Comparison of ENCODE assay signal across 24 cellular contexts in genomic region chr1:84181350-84182005, GRCh38.
"Had no signal": no experiment of that assay in that cellular context is flagged by ENCODE, and none has a peak within 500 bp of the region (broad histone marks: within the 10 kb centered on the region; RNA-seq: fewer than 3 reads in every experiment).

No MANE protein-coding gene starts in this region.

- H3K27me3 Mint-ChIP-seq: activated B cell treated with CpG ODN at 0.5 μM for 24 hours; activated CD4-positive, alpha-beta T cell treated with anti-CD3 and anti-CD28 coated beads for 36 hours; activated naive CD8-positive, alpha-beta T cell treated with anti-CD3 and anti-CD28 coated beads, Interleukin-2, amount 10 ng/mL, durations not matched to agents 7 days and 5 days; dendritic cell treated with granulocyte-macrophage colony-stimulating factor and Interleukin-4, amounts not matched to agents 40 ng/mL and 50 ng/mL, for 4 days; progenitor cell of endocrine pancreas had no signal

- ATAC-seq: activated CD4-positive, alpha-beta T cell treated with anti-CD3 and anti-CD28 coated beads for 36 hours; activated T-cell treated with anti-CD3 and anti-CD28 coated beads, Interleukin-2, amount 50 U/mL, for 4 hours; left ventricle myocardium superior had no signal

- H3K27ac ChIP-seq: hepatocyte, neural progenitor cell, transverse colon, uterus had no signal

- H3K4me3 ChIP-seq: hepatocyte, neural progenitor cell, transverse colon, uterus had no signal

- H3K4me2 ChIP-seq: hepatocyte, neural progenitor cell had no signal

- H3K4me1 Mint-ChIP-seq: activated naive CD8-positive, alpha-beta T cell treated with anti-CD3 and anti-CD28 coated beads, Interleukin-2, amount 10 ng/mL, durations not matched to agents 7 days and 5 days; neural progenitor cell had no signal

- H3K9me3 Mint-ChIP-seq: activated B cell treated with CpG ODN at 0.5 μM for 24 hours; dendritic cell treated with granulocyte-macrophage colony-stimulating factor and Interleukin-4, amounts not matched to agents 40 ng/mL and 50 ng/mL, for 4 days; neural progenitor cell; T-helper 1 cell treated with Interleukin-12 subunit alpha and Interleukin-12 subunit beta and Interleukin-4 antibody, amounts not matched to agents 30 μg/mL and 1 μg/mL, for 36 hours had no signal

- H3K27ac Mint-ChIP-seq: activated B cell treated with CpG ODN at 0.5 μM for 24 hours; activated CD4-positive, alpha-beta T cell treated with anti-CD3 and anti-CD28 coated beads for 36 hours; activated naive CD8-positive, alpha-beta T cell treated with anti-CD3 and anti-CD28 coated beads, Interleukin-2, amount 10 ng/mL, durations not matched to agents 7 days and 5 days; activated T-helper 2 cell treated with anti-CD3 and anti-CD28 coated beads, Interferon-gamma antibody, Interleukin-2, Interleukin-4, amounts not matched to agents 10 μg/mL and 5 μg/mL and 100 μg/mL, durations not matched to agents 14 hours and 24 hours and 36 hours; dendritic cell treated with granulocyte-macrophage colony-stimulating factor and Interleukin-4, amounts not matched to agents 40 ng/mL and 50 ng/mL, for 4 days; neural progenitor cell; progenitor cell of endocrine pancreas; T-helper 1 cell treated with Interleukin-12 subunit alpha and Interleukin-12 subunit beta and Interleukin-4 antibody, amounts not matched to agents 30 μg/mL and 1 μg/mL, for 36 hours had no signal

- H3K79me2 ChIP-seq: hepatocyte had no signal

- H3K36me3 ChIP-seq: uterus had no signal

- H3K9me3 ChIP-seq: transverse colon, uterus had no signal

- H2AFZ ChIP-seq: hepatocyte, neural progenitor cell had no signal

- H3K4me3 Mint-ChIP-seq: activated B cell treated with CpG ODN at 0.5 μM for 24 hours; activated CD4-positive, alpha-beta T cell treated with anti-CD3 and anti-CD28 coated beads for 36 hours; activated naive CD8-positive, alpha-beta T cell treated with anti-CD3 and anti-CD28 coated beads, Interleukin-2, amount 10 ng/mL, durations not matched to agents 7 days and 5 days; activated T-cell treated with anti-CD3 and anti-CD28 coated beads, Interleukin-2, amount 50 U/mL, for 4 hours; dendritic cell treated with granulocyte-macrophage colony-stimulating factor and Interleukin-4, amounts not matched to agents 40 ng/mL and 50 ng/mL, for 4 days; neural progenitor cell; T-helper 1 cell treated with Interleukin-12 subunit alpha and Interleukin-12 subunit beta and Interleukin-4 antibody, amounts not matched to agents 30 μg/mL and 1 μg/mL, for 36 hours had no signal

- H3K4me1 ChIP-seq: neural progenitor cell, transverse colon, uterus had no signal

- DNase-seq: activated B cell treated with CpG ODN at 0.5 μM for 24 hours; activated CD4-positive, alpha-beta T cell treated with anti-CD3 and anti-CD28 coated beads for 36 hours; activated CD4-positive, alpha-beta T cell treated with anti-CD3 and anti-CD28 coated beads, Interleukin-2, amount 50 U/mL, for 4 hours; activated CD8-positive, alpha-beta memory T cell treated with anti-CD3 and anti-CD28 coated beads, Interleukin-2, amount 50 U/mL, for 48 hours; activated naive CD4-positive, alpha-beta T cell; activated naive CD8-positive, alpha-beta T cell treated with anti-CD3 and anti-CD28 coated beads, Interleukin-2, amount 10 ng/mL, durations not matched to agents 7 days and 5 days; activated T-cell treated with anti-CD3 and anti-CD28 coated beads, Interleukin-2, amount 50 U/mL, for 4 hours; amygdala; effector CD8-positive, alpha-beta T cell; erythroblast; foreskin fibroblast; left ventricle myocardium superior; mammary epithelial cell; stimulated activated CD4-positive, alpha-beta T cell treated with anti-CD3 and anti-CD28 coated beads, Interleukin-2, amount 100 ng/mL, for 48 hours; stimulated activated CD8-positive, alpha-beta memory T cell treated with anti-CD3 and anti-CD28 coated beads, Interleukin-4, amount 100 ng/mL, for 48 hours; stimulated activated naive CD4-positive, alpha-beta T cell; transverse colon; uterus had no signal

- H3K27me3 ChIP-seq: hepatocyte, neural progenitor cell, transverse colon, uterus had no signal
